In genomic region chr13:43003010-43003409, GRCh38 we compare ENCODE assay signal across 16 cellular contexts. TPM values are rescaled to one million over a fixed set of nuclear protein-coding genes. Genes with fewer than 3 reads are reported as not detected.
DNase-seq lines count a peak whose midpoint lies in the region; FAIRE-seq and TF ChIP-seq lines count a peak whose summit lies in the region.
"Had no signal": no experiment of that assay in that cellular context is flagged by ENCODE, and none has a peak within 500 bp of the region (broad histone marks: within the 10 kb centered on the region; RNA-seq: fewer than 3 reads in every experiment).

No MANE protein-coding gene starts in this region.

- intact Hi-C loops in esophagus muscularis mucosa (cut with DNase I), result no loop called here

- no peak for FAIRE-seq in RCC 7860 (lab: Jason Lieb, UNC)
- no peak for FAIRE-seq in urothelium cell line (lab: Jason Lieb, UNC)

- H3K4me1 ChIP-seq in osteoblast (ENCODE audit: insufficient read depth, low read length) (peaks cover 41% of the 10 kb centered on the region), esophagus muscularis mucosa (peaks cover 8 to 22% (median 21%) of the 10 kb centered on the region in 4 donors)

- H3K4me3 ChIP-seq in osteoblast (ENCODE audit: insufficient read depth, low read length) (no peak overlapping the region), esophagus muscularis mucosa (no peak overlapping the region)
- H3K4me3 ChIP-seq: GM23338 had no signal

- 87% methylated on average over 2 of the region's 2 CpGs for WGBS in esophagus muscularis mucosa

- H2AFZ ChIP-seq in osteoblast (ENCODE audit: low read length), result no peak overlapping the region
- H2AFZ ChIP-seq: GM23338 had no signal

- no peak overlapping the region for H3K4me3 Mint-ChIP-seq in HFFc6
- H3K4me3 Mint-ChIP-seq: CD8-positive, alpha-beta T cell; GM23338 had no signal

- no peaks in the 10 kb centered on the region for H3K27me3 ChIP-seq in osteoblast (ENCODE audit: insufficient read depth, low read length)
- no peaks in the 10 kb centered on the region for H3K27me3 ChIP-seq in esophagus muscularis mucosa

- DNase-seq in HFFc6 (no peak), amniotic epithelial cell (ENCODE audit: low read depth) (peak; percentile 67), fibroblast of peridontal ligament (ENCODE audit: extremely low read depth) (peak; percentile 31), osteoblast (ENCODE audit: insufficient read length, low spot score, missing footprints) (peak; percentile 18), RCC 7860 (ENCODE audit: low spot score) (no peak), esophagus muscularis mucosa (ENCODE audit: extremely low spot score) (no peak), urothelium cell line (ENCODE audit: low spot score) (no peak)
- no peak for DNase-seq in effector CD8-positive, alpha-beta T cell (lab: John Stamatoyannopoulos, UW)
- DNase-seq: CD8-positive, alpha-beta T cell; MM.1S; NCI-H1105; NCI-H1694 treated with DMSO at 0.1 percent for 48 hours; NCI-H774; SHP77 had no signal

- no peak overlapping the region for H3K4me2 ChIP-seq in osteoblast (ENCODE audit: insufficient read depth, low read length)
- H3K4me2 ChIP-seq: GM23338, KMS-11 had no signal

- H3K27ac Mint-ChIP-seq in HFFc6, result peak overlapping the region; percentile 27
- H3K27ac Mint-ChIP-seq: CD8-positive, alpha-beta T cell; GM23338 had no signal

- H3K79me2 ChIP-seq in osteoblast (ENCODE audit: insufficient read depth, low read length), result no peaks in the 10 kb centered on the region

- H3K36me3 ChIP-seq in osteoblast (ENCODE audit: insufficient read depth, low read length) (no peaks in the 10 kb centered on the region), esophagus muscularis mucosa (no peaks in the 10 kb centered on the region)

- TF ChIP-seq CTCF in HFFc6 (IDR thresholded peaks at IDR 0.05) (no peak), osteoblast (IDR thresholded peaks at IDR 0.05; ENCODE audit: extremely low read depth, low read depth, low read length) (no peak), esophagus muscularis mucosa (IDR thresholded peaks at IDR 0.05) (no peak)

- no peaks in the 10 kb centered on the region; the same call in 1 of the 2 replicates for H3K27me3 Mint-ChIP-seq in HFFc6 (ENCODE audit: insufficient read depth)

- H3K4me1 Mint-ChIP-seq in HFFc6 (ENCODE audit: low read depth), result peaks cover 61% of the 10 kb centered on the region

- H4K20me1 ChIP-seq in osteoblast (ENCODE audit: insufficient read depth, low read length), result no peaks in the 10 kb centered on the region

- H3K27ac ChIP-seq in osteoblast (ENCODE audit: low read depth, low read length), result peak overlapping the region; percentile 35
- no peak overlapping the region for H3K27ac ChIP-seq in esophagus muscularis mucosa (replicated peaks in 1 of 4)
- H3K27ac ChIP-seq: KMS-11 had no signal

- H3K9me3 Mint-ChIP-seq in HFFc6, result no peaks in the 10 kb centered on the region; the same call in 1 of the 2 replicates
- H3K9me3 Mint-ChIP-seq: CD8-positive, alpha-beta T cell; GM23338 had no signal

- H3K9me3 ChIP-seq in osteoblast (ENCODE audit: low read depth, low read length), result no peaks in the 10 kb centered on the region
- H3K9me3 ChIP-seq in esophagus muscularis mucosa, result no peaks in the 10 kb centered on the region

- TF ChIP-seq POLR2A in esophagus muscularis mucosa (IDR thresholded peaks at IDR 0.05; ENCODE audit: low read depth), result no peak

- no peak for TF ChIP-seq EP300 in esophagus muscularis mucosa (IDR thresholded peaks at IDR 0.05)

- H3K36me3 Mint-ChIP-seq in HFFc6 (ENCODE audit: low read depth), result peaks cover 14% of the 10 kb centered on the region; the same call in 1 of the 2 replicates
- H3K36me3 Mint-ChIP-seq: CD8-positive, alpha-beta T cell had no signal

RNA-seq across cellular contexts. Expression of gene EPSTI1, which starts 11.0 kb away (rescaled TPM):
- total RNA-seq in HFFc6 (2021; fragmentation: NEBNext Ultra II Directional; extraction: Animal tissue kit (Norgen Biotek cat#: 25700)), result 1 to 10 TPM in 4 of 6 experiments, under 1 TPM in 2; 0.76 to 2.3 (median 1.3) TPM
- total RNA-seq in osteoblast (25.9 and 30.8 TPM in 2 replicates), esophagus muscularis mucosa (10 to 100 TPM in 2 of 4 donors, 1 to 10 TPM in 2; 4.6 to 16.3 (median 9.6) TPM)

RNA-seq across cellular contexts. Expression of gene DNAJC15, which starts 20.4 kb away (rescaled TPM):
- 10 to 100 TPM; 23.8 to 29.6 (median 25.8) TPM for total RNA-seq in HFFc6 (2021; fragmentation: NEBNext Ultra II Directional; extraction: Animal tissue kit (Norgen Biotek cat#: 25700))
- total RNA-seq in osteoblast (13.0 and 17.0 TPM in 2 replicates), esophagus muscularis mucosa (10 to 100 TPM; 13.3 to 19.8 (median 13.6) TPM)

Comparison
In these comparisons a context has a peak if more than half of its experiments do, and no peak if none do; other contexts are left out.
1. DNase-seq: peak in amniotic epithelial cell (single experiment), fibroblast of peridontal ligament (single experiment) and osteoblast (single experiment); none in HFFc6 (single experiment), RCC 7860 (single experiment), esophagus muscularis mucosa (single experiment), effector CD8-positive, alpha-beta T cell (single experiment) and urothelium cell line (single experiment).